Comparison of ENCODE assay signal across 1 cellular context in the genomic region with DNA sequence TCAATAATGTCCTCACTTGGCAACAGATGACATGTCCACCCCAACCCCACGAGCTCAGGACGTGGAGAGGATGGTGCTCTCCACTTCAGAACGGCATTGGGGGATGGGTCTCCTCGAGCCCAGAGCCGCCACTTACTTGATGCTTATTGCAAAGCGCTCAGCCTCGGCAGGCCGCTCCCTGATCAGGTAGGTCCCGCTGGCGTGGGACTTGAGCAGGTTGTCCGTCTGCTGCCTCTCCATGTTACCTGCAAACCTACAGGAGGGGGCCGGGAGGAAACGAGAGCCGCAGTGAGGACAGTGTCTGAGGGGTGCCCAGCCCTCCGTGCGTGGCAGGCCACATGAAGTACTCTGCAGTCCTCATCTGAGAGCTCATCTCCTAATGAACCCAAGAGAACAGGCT.
TF ChIP-seq lines count a peak whose summit lies in the region.

No MANE protein-coding gene starts in this region.

TF ChIP-seq in WTC11, 78 proteins besides CTCF, POLR2A, EP300 and RAD21 (continued from another document):
- TF ChIP-seq, protein P1, sequence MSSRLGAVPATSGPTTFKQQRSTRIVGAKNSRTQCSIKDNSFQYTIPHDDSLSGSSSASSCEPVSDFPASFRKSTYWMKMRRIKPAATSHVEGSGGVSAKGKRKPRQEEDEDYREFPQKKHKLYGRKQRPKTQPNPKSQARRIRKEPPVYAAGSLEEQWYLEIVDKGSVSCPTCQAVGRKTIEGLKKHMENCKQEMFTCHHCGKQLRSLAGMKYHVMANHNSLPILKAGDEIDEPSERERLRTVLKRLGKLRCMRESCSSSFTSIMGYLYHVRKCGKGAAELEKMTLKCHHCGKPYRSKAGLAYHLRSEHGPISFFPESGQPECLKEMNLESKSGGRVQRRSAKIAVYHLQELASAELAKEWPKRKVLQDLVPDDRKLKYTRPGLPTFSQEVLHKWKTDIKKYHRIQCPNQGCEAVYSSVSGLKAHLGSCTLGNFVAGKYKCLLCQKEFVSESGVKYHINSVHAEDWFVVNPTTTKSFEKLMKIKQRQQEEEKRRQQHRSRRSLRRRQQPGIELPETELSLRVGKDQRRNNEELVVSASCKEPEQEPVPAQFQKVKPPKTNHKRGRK (CRISPR knock-in tag; IDR thresholded peaks at IDR 0.05; ENCODE audit: borderline replicate concordance), result no peak
- TF ChIP-seq MXD4 (CRISPR knock-in tag; IDR thresholded peaks at IDR 0.05; ENCODE audit: borderline replicate concordance) (no peak), ATF1 (CRISPR knock-in tag; IDR thresholded peaks at IDR 0.05) (no peak), PRRX2 (CRISPR knock-in tag; IDR thresholded peaks at IDR 0.05) (no peak)
- TF ChIP-seq, protein P2, sequence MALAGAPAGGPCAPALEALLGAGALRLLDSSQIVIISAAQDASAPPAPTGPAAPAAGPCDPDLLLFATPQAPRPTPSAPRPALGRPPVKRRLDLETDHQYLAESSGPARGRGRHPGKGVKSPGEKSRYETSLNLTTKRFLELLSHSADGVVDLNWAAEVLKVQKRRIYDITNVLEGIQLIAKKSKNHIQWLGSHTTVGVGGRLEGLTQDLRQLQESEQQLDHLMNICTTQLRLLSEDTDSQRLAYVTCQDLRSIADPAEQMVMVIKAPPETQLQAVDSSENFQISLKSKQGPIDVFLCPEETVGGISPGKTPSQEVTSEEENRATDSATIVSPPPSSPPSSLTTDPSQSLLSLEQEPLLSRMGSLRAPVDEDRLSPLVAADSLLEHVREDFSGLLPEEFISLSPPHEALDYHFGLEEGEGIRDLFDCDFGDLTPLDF (CRISPR knock-in tag; IDR thresholded peaks at IDR 0.05), result no peak
